ENCODE assay signal across 1 cellular context in the genomic region with DNA sequence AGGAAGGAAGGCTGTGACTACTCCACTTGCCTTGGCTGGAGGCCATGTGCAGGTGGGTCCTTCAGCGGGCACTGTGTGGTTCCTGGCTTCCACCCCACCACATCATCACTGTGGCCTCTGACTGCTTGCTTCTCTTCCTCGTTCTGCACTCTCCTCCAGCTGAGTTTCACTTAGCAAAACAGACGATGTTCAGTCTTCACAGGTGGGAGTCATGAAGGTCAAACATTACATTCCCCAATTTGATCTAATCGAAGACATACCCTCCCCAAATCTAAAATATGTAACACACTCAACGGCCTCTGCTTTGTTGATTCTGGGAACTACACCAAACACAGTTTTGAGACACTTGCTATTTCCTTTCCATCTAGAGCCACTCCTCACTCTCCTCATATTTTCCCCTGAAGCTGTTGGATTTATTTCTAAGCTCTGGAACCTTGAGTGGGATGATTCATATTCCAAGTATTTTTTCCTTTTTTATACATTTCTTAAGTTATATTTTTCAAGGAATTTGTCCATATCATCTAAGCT.
TF ChIP-seq lines count a peak whose summit lies in the region.

No MANE protein-coding gene starts in this region.

TF ChIP-seq in A549, 52 proteins besides CTCF, POLR2A, EP300 and RAD21 (continued from another document):
- TF ChIP-seq ATOH8 (CRISPR knock-in tag; IDR thresholded peaks at IDR 0.05; ENCODE audit: low read depth), result no peak
